In the genomic region with DNA sequence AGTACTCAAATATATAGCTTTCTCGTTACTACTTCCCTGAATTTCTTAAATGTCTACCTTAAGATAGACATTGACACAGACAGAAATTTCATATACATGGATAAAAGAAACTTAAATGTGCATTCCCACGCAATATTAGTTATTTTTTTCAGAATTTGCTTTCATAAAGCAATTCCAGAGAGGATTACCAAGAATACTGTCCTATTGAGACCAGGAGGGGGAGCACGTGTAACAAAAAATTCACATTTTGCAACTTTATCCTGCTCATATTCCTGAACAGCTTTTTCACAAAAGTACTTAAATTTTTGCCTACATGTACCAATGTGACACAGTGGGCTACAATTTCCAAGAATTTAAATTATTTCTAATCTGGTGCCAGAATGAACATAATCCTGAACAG, we compare ENCODE assay signal across 8 cellular contexts. TPM values are rescaled to one million over a fixed set of nuclear protein-coding genes. Genes with fewer than 3 reads are reported as not detected.
DNase-seq lines count a peak whose midpoint lies in the region; TF ChIP-seq lines count a peak whose summit lies in the region.

No MANE protein-coding gene starts in this region.

- H3K4me3 ChIP-seq in SK-N-MC, result no peak overlapping the region
- no peak overlapping the region for H3K4me3 ChIP-seq in fibroblast of villous mesenchyme (ENCODE audit: low read depth, low read length)

- H3K27ac ChIP-seq in C4-2B, result no peak overlapping the region
- peak overlapping the region; percentile 29; the same call in 1 of the 2 replicates for H3K27ac ChIP-seq in SK-N-MC

- H3K9ac ChIP-seq in SK-N-MC (ENCODE audit: insufficient read length), result no peak overlapping the region

- peaks cover 65% of the 10 kb centered on the region for H3K36me3 ChIP-seq in SK-N-MC (ENCODE audit: insufficient read depth, low read length)

- DNase-seq in HCEC 1CT, result peak; percentile 39
- peak; percentile 60 for DNase-seq in SK-N-MC (ENCODE audit: low read depth, low spot score)
- DNase-seq in fibroblast of villous mesenchyme (ENCODE audit: low read depth), result peak; percentile 70
- peak; percentile 28 for DNase-seq in smooth muscle cell of the brain vasculature (ENCODE audit: low read depth, low spot score)
- DNase-seq in ecto neural progenitor cell (ENCODE audit: low spot score), result no peak
- DNase-seq in mucosa of gallbladder (ENCODE audit: low spot score), result no peak
- no peak for DNase-seq in NCI-H187 treated with DMSO at 0.1 percent for 48 hours (lab: John Stamatoyannopoulos, UW)

- no peaks in the 10 kb centered on the region for H3K9me3 ChIP-seq in SK-N-MC (ENCODE audit: low read depth, low read length)

- peak; percentile 71 for TF ChIP-seq CTCF in C4-2B (conservative IDR thresholded peaks at IDR 0.05)
- TF ChIP-seq CTCF in fibroblast of villous mesenchyme (IDR thresholded peaks at IDR 0.05; ENCODE audit: insufficient read depth, low read depth, low read length), result peak; percentile 65

RNA-seq across cellular contexts. Expression of a gene that starts 30.7 kb away (rescaled TPM):
- 43.8 and 47.1 TPM in 2 replicates for total RNA-seq in fibroblast of villous mesenchyme
- total RNA-seq in mucosa of gallbladder, result 34.7 TPM

Comparison
In these comparisons a context has a peak if more than half of its experiments do, and no peak if none do; other contexts are left out.
1. DNase-seq: peak in HCEC 1CT (single experiment), SK-N-MC (single experiment), fibroblast of villous mesenchyme (single experiment) and smooth muscle cell of the brain vasculature (single experiment); none in ecto neural progenitor cell (single experiment), mucosa of gallbladder (single experiment) and NCI-H187 treated with DMSO at 0.1 percent for 48 hours (single experiment).